Comparison of ENCODE assay signal across 22 cellular contexts in genomic region chr18:47724186-47724975, GRCh38.
DNase-seq lines count a peak whose midpoint lies in the region; ATAC-seq and TF ChIP-seq lines count a peak whose summit lies in the region.
"Had no signal": no experiment of that assay in that cellular context is flagged by ENCODE, and none has a peak within 500 bp of the region (broad histone marks: within the 10 kb centered on the region; RNA-seq: fewer than 3 reads in every experiment).

No MANE protein-coding gene starts in this region.

- ATAC-seq in GM23338 = peak; percentile 74
- ATAC-seq in GM21786 (IDR thresholded peaks at IDR 0.05; ENCODE audit: unreplicated experiment) = no peak
- ATAC-seq: Panc1 had no signal

- H3K4me3 ChIP-seq in GM23338 = no peak overlapping the region
- H3K4me3 ChIP-seq in dorsolateral prefrontal cortex = no peak overlapping the region
- H3K4me3 ChIP-seq: BLaER1 had no signal

- no peaks in the 10 kb centered on the region for H3K36me3 ChIP-seq in GM23338 (ENCODE audit: insufficient read depth)
- H3K36me3 ChIP-seq: BLaER1 had no signal

- H3K79me2 ChIP-seq in GM23338 (replicated peaks; ENCODE audit: insufficient read depth) = no peaks in the 10 kb centered on the region

- H3K9me3 Mint-ChIP-seq in GM23338 (no peaks in the 10 kb centered on the region), nephron progenitor cell (no peaks in the 10 kb centered on the region), type B pancreatic cell (no peaks in the 10 kb centered on the region)
- H3K9me3 Mint-ChIP-seq: H9, IgD-negative memory B cell had no signal

- H3K4me2 ChIP-seq in GM23338 = no peak overlapping the region
- H3K4me2 ChIP-seq: BLaER1 had no signal

- H3K9me2 ChIP-seq in GM23338 (ENCODE audit: insufficient read depth) = peaks cover 4% of the 10 kb centered on the region; the same call in 1 of the 2 replicates

- H3K4me3 Mint-ChIP-seq in GM23338 (no peak overlapping the region), nephron progenitor cell (no peak overlapping the region), type B pancreatic cell (no peak overlapping the region)
- H3K4me3 Mint-ChIP-seq: CD4-positive, CD25-positive, alpha-beta regulatory T cell; H9; IgD-negative memory B cell had no signal

- DNase-seq in GM23338 (ENCODE audit: low spot score) (peak; percentile 21), iPS-NIHi11 (ENCODE audit: low spot score) (peak; percentile 67), nephron progenitor cell (peak; percentile 36), dorsolateral prefrontal cortex (no peak), HCEC 1CT (no peak), type B pancreatic cell (ENCODE audit: extremely low spot score, unreplicated experiment) (no peak)
- DNase-seq: CD4-positive, CD25-positive, alpha-beta regulatory T cell; DMS153; DND-41; H9; NCI-H1048; NCI-H1417; NCI-H1694; NCI-H2029 treated with DMSO at 0.1 percent for 48 hours; NCI-H526 treated with DMSO at 0.1 percent for 48 hours; SHP77 had no signal

- intact Hi-C loops in dorsolateral prefrontal cortex (cut with DNase I) = no loop called here

- H3K36me3 Mint-ChIP-seq in GM23338 (ENCODE audit: low read depth) (no peaks in the 10 kb centered on the region), nephron progenitor cell (ENCODE audit: low read depth) (no peaks in the 10 kb centered on the region), type B pancreatic cell (no peaks in the 10 kb centered on the region)
- H3K36me3 Mint-ChIP-seq: CD4-positive, CD25-positive, alpha-beta regulatory T cell; IgD-negative memory B cell had no signal

- no peaks in the 10 kb centered on the region for H4K20me1 ChIP-seq in GM23338 (replicated peaks; ENCODE audit: insufficient read depth)
- H4K20me1 ChIP-seq: BLaER1 had no signal

- H2AFZ ChIP-seq in GM23338 = no peak overlapping the region

- H3K27ac ChIP-seq in GM23338 (ENCODE audit: low read depth) (no peak overlapping the region), dorsolateral prefrontal cortex (no peak overlapping the region)
- H3K27ac ChIP-seq: BLaER1, RWPE1 had no signal

- H3K4me1 ChIP-seq in GM23338 (ENCODE audit: insufficient read depth) = no peaks in the 10 kb centered on the region
- H3K4me1 ChIP-seq: BLaER1 had no signal

- H3K4me1 Mint-ChIP-seq in GM23338 (no peaks in the 10 kb centered on the region), nephron progenitor cell (no peaks in the 10 kb centered on the region), type B pancreatic cell (ENCODE audit: unreplicated experiment) (no peaks in the 10 kb centered on the region)
- H3K4me1 Mint-ChIP-seq: CD4-positive, CD25-positive, alpha-beta regulatory T cell; H9; IgD-negative memory B cell had no signal

- H3K27me3 Mint-ChIP-seq in GM23338 (ENCODE audit: insufficient read depth, low read depth, poor library complexity) (peaks cover 3% of the 10 kb centered on the region), nephron progenitor cell (ENCODE audit: low read depth, poor library complexity) (peaks cover 50% of the 10 kb centered on the region), type B pancreatic cell (peaks cover 58% of the 10 kb centered on the region)
- H3K27me3 Mint-ChIP-seq: CD4-positive, CD25-positive, alpha-beta regulatory T cell had no signal

- H3K27me3 ChIP-seq in GM23338 (ENCODE audit: insufficient read depth) = no peaks in the 10 kb centered on the region
- H3K27me3 ChIP-seq in dorsolateral prefrontal cortex = peaks cover 0 to 4% (median 0%) of the 10 kb centered on the region in 45 donors
- H3K27me3 ChIP-seq: BLaER1 had no signal

- no peak for TF ChIP-seq EP300 in Ishikawa (IDR thresholded peaks at IDR 0.05; ENCODE audit: borderline replicate concordance)

- H3F3A ChIP-seq in GM23338 (replicated peaks; ENCODE audit: low read depth) = no peaks in the 10 kb centered on the region

- no peak for TF ChIP-seq RAD21 in Ishikawa (IDR thresholded peaks at IDR 0.05; ENCODE audit: low read depth)

- H3K27ac Mint-ChIP-seq in GM23338 (no peak overlapping the region), nephron progenitor cell (no peak overlapping the region), type B pancreatic cell (no peak overlapping the region)
- H3K27ac Mint-ChIP-seq: CD4-positive, CD25-positive, alpha-beta regulatory T cell; IgD-negative memory B cell had no signal

- no peak for TF ChIP-seq CTCF in GM23338 (conservative IDR thresholded peaks at IDR 0.05; ENCODE audit: low read depth in 2 of 2)
- TF ChIP-seq CTCF in nephron progenitor cell (IDR thresholded peaks at IDR 0.05) = no peak
- TF ChIP-seq CTCF in dorsolateral prefrontal cortex (IDR thresholded peaks at IDR 0.05 in 54 of 56, conservative IDR thresholded peaks at IDR 0.05 in 2 of 56; ENCODE audit: low read depth in 1 of 56, partially characterized antibody in 56 of 56) = no peak
- TF ChIP-seq CTCF in type B pancreatic cell (conservative IDR thresholded peaks at IDR 0.05) = no peak

TF ChIP-seq in GM23338, 12 proteins besides CTCF, POLR2A, EP300 and RAD21 (continues in another document):
- TF ChIP-seq EZH2 (IDR thresholded peaks at IDR 0.05; ENCODE audit: low read depth, unreplicated experiment) = no peak
- no peak for TF ChIP-seq JUNB (IDR thresholded peaks at IDR 0.05; ENCODE audit: unreplicated experiment)
- no peak for TF ChIP-seq ZNF331 (CRISPR knock-in tag; IDR thresholded peaks at IDR 0.05; ENCODE audit: low read depth)
- no peak for TF ChIP-seq ETS1 (IDR thresholded peaks at IDR 0.05)

TF ChIP-seq in Ishikawa, 13 proteins besides CTCF, POLR2A, EP300 and RAD21:
- TF ChIP-seq REST (IDR thresholded peaks at IDR 0.05; ENCODE audit: low read depth) = peak; percentile 75
- no peak for TF ChIP-seq TEAD4 (IDR thresholded peaks at IDR 0.05)

Comparison
In these comparisons a context has a peak if more than half of its experiments do, and no peak if none do; other contexts are left out.
1. DNase-seq: peak in GM23338 (single experiment), iPS-NIHi11 (single experiment) and nephron progenitor cell (single experiment); none in dorsolateral prefrontal cortex (0 of 10), HCEC 1CT (single experiment) and type B pancreatic cell (single experiment).